In the genomic region with DNA sequence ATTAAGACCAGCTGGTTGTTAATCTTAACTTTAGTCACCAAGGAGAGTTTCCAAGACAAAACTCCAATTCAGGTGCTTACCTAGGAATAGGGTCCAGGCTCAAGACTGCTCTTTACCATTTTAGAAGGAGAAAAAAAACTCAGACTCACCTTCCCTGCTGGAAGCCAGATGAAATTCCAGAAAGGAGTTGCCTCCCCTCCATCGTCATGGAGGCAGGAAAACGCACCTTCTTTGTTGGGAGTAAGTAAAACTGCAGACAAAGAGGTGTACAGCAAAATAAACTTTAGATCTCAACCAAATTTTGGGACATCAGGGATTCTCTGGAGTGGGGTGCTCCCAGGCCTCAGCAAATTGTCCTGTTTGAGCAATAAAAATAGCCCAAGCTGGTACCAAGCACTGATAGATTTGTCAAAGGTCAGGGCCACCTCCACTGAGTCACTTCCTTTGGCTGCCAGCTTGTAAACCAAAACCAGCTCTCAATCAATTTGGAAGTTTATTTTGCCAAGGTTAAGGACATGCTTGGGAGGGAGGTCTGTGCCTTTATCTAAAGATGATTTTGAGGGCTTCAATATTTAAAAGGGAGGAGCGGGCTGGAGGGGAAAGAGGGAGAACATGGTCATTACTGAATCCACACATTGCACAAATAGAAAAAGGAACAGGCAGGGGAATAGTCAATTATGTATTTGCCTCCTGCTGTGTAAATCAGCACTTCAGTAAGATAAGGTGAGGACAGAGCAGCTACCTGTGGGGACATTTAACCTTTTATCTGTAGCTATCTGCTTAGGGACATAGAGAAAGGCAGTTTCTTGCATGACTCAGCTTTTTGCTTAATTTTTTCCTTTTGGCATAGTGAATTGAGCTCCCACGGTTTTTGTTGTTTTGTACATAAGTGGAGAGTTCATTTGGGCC, we compare ENCODE assay signal across 8 cellular contexts. TPM values are rescaled to one million over a fixed set of nuclear protein-coding genes. Genes with fewer than 3 reads are reported as not detected.
DNase-seq lines count a peak whose midpoint lies in the region; TF ChIP-seq lines count a peak whose summit lies in the region.

No MANE protein-coding gene starts in this region.

- H3K4me3 ChIP-seq in uterus: peak overlapping the region in 1 of 2 donors; percentile 81

- BruUV-seq in MCF 10A (replicated peaks; lab: Mats Ljungman, UMichigan): no TSS peak

- intact Hi-C loops in MCF 10A (cut with micrococcal nuclease) (loop anchor here (5.0 kb wide), 2 partner anchors 80 to 285 kb away; a partner anchor contains a TSS), uterus (cut with DNase I; ENCODE audit: low total_unique reads) (no loop called here)

- peak; percentile 43 for DNase-seq in EL
- peak; percentile 89 for DNase-seq in NCI-H146 (lab: John Stamatoyannopoulos, UW)
- DNase-seq in MCF 10A (ENCODE audit: unreplicated experiment): peak; percentile 62
- DNase-seq in lung microvascular endothelial cell (ENCODE audit: low read depth in 2 of 2): peak; percentile 40 to 58
- DNase-seq in uterus: no peak
- DNase-seq in NCI-H526 (lab: John Stamatoyannopoulos, UW): no peak
- DNase-seq in midbrain (lab: John Stamatoyannopoulos, UW): no peak
- no peak for DNase-seq in HuH-7.5 (ENCODE audit: low spot score)

- H3K27me3 ChIP-seq in uterus: no peaks in the 10 kb centered on the region

- H3K9me3 ChIP-seq in uterus: no peaks in the 10 kb centered on the region

- no peaks in the 10 kb centered on the region for H3K9me3 Mint-ChIP-seq in MCF 10A (ENCODE audit: unreplicated experiment)

- TF ChIP-seq CTCF in MCF 10A (IDR thresholded peaks at IDR 0.05; ENCODE audit: unreplicated experiment): no peak
- TF ChIP-seq CTCF in uterus (IDR thresholded peaks at IDR 0.05): no peak

- H3K36me3 ChIP-seq in uterus: no peaks in the 10 kb centered on the region

- peaks cover 9% of the 10 kb centered on the region for H3K36me3 Mint-ChIP-seq in MCF 10A (ENCODE audit: insufficient read depth, unreplicated experiment)

- H3K4me3 Mint-ChIP-seq in MCF 10A (ENCODE audit: unreplicated experiment): peak overlapping the region; percentile 97

- H3K27ac ChIP-seq in uterus: peak overlapping the region; percentile 98 to 99

- CTCF ChIA-PET in MCF 10A (lab: Yijun Ruan, JAX): interaction anchor here (0.6 to 3.9 kb wide), 16 partner anchors 8 to 284 kb away, joined by 3 to 22 read pairs (median 4); a partner anchor contains a TSS

- H3K4me1 Mint-ChIP-seq in MCF 10A (ENCODE audit: insufficient read depth, unreplicated experiment): peaks cover 57% of the 10 kb centered on the region

- H3K27ac Mint-ChIP-seq in MCF 10A (ENCODE audit: low read depth, unreplicated experiment): peak overlapping the region; percentile 97

- POLR2A ChIA-PET in MCF 10A (lab: Yijun Ruan, JAX): interaction anchor here (0.6 to 12.2 kb wide), 28 partner anchors 8 to 286 kb away, joined by 3 to 340 read pairs (median 6); a partner anchor contains a TSS

- H3K4me1 ChIP-seq in uterus: peaks cover 13 to 16% of the 10 kb centered on the region in 2 donors

- no peak for TF ChIP-seq POLR2A in uterus (IDR thresholded peaks at IDR 0.05)

- H3K27me3 Mint-ChIP-seq in MCF 10A (ENCODE audit: insufficient read depth, unreplicated experiment): no peaks in the 10 kb centered on the region

RNA-seq across cellular contexts. Expression of a gene that starts 1.5 kb away (rescaled TPM):
- total RNA-seq in MCF 10A (2022): 40.3 and 50.9 TPM in 2 replicates
- 18.7 and 73.8 TPM in 2 replicates for total RNA-seq in lung microvascular endothelial cell
- 100 to 1,000 TPM in 1 of 4 donors, 10 to 100 TPM in 3; 19.0 to 166 (median 82.5) TPM for total RNA-seq in uterus

Comparison
In these comparisons a context has a peak if more than half of its experiments do, and no peak if none do; other contexts are left out.
1. DNase-seq: peak in EL (single experiment), NCI-H146 (single experiment), MCF 10A (single experiment) and lung microvascular endothelial cell (2 of 2); none in uterus (0 of 2), NCI-H526 (0 of 2), midbrain (single experiment) and HuH-7.5 (single experiment).